In the genomic region with DNA sequence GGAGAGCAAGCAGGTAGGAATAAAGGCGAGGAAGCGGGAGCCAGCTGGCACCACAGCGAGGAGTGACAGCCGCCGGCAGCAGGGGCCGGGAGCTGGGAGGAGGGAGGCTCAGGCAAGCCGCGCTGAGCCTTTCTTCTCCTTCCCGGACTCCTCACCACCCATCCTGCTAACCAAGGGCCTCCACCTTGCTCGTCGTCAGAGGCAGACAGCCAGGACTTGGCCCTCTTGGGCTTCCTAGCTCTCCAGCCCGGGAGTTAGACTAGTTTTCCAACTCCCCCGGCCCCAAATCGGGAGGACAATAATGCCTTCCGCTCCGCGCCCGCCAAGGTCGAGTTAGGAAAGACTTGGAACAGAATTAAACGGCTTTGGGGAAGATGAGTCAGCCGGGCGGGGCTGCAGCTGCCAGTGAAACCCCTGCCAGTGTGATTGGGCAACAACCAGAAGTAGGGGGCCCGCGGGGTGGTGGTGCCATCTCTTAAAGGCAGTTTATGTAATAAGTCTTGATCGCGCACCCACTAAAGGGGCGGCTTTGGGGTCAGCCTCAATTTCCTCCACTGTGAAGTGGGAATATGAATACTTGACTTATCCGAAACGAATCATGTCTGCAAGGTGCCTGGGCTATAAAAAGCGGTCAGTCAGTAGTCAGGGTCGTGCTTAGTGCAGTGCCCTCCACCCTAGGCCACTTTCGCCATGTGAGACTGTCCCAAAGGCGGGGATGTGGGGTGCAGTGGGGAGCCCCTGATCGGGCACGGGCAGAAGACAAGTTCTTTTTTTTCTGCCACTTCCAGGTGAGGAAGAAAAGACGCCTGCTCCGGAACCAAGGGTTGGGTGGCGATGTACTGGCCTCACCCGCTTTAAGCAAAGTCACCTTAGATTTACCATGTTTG, we compare ENCODE assay signal across 8 cellular contexts. TPM values are rescaled to one million over a fixed set of nuclear protein-coding genes. Genes with fewer than 3 reads are reported as not detected.
A peak's percentile ranks its signal among the peaks of the same experiment; 100 is the strongest.
DNase-seq lines count a peak whose midpoint lies in the region; ATAC-seq and TF ChIP-seq lines count a peak whose summit lies in the region.

No MANE protein-coding gene starts in this region.

- H3K4me1 ChIP-seq in adrenal gland (replicated peaks in 1 of 2), result peaks cover 5 to 17% of the 10 kb centered on the region in 2 donors
- H3K4me1 ChIP-seq in left ventricle myocardium inferior, result peaks cover 13% of the 10 kb centered on the region
- no peaks in the 10 kb centered on the region for H3K4me1 ChIP-seq in prostate gland (replicated peaks)

- no peaks in the 10 kb centered on the region for H3K36me3 ChIP-seq in adrenal gland (replicated peaks in 1 of 2)
- H3K36me3 ChIP-seq in left ventricle myocardium inferior, result no peaks in the 10 kb centered on the region
- H3K36me3 ChIP-seq in prostate gland, result no peaks in the 10 kb centered on the region

- no peaks in the 10 kb centered on the region for H3K27me3 ChIP-seq in adrenal gland
- no peaks in the 10 kb centered on the region for H3K27me3 ChIP-seq in left ventricle myocardium inferior (ENCODE audit: low read depth)
- H3K27me3 ChIP-seq in prostate gland (replicated peaks; ENCODE audit: insufficient read depth), result no peaks in the 10 kb centered on the region

- peak; percentile 18 to 57 for DNase-seq in NCI-H524 (lab: John Stamatoyannopoulos, UW)
- DNase-seq in NCI-H524 treated with DMSO at 0.1 percent for 48 hours (lab: John Stamatoyannopoulos, UW), result no peak
- peak; percentile 15 for DNase-seq in NCI-H510A treated with DMSO at 0.1 percent for 48 hours (lab: John Stamatoyannopoulos, UW)
- DNase-seq in adrenal gland, result peak; percentile 84 to 95 (median 92)
- peak; percentile 67 for DNase-seq in left ventricle myocardium inferior
- DNase-seq in prostate gland (ENCODE audit: low spot score), result peak; percentile 52

- no peaks in the 10 kb centered on the region for H3K9me3 ChIP-seq in adrenal gland (replicated peaks in 1 of 3)
- H3K9me3 ChIP-seq in left ventricle myocardium inferior (replicated peaks), result no peaks in the 10 kb centered on the region
- H3K9me3 ChIP-seq in prostate gland, result no peaks in the 10 kb centered on the region

- peak overlapping the region in 3 of 4 donors; percentile 27 to 43 (median 33) for H3K4me3 ChIP-seq in adrenal gland
- H3K4me3 ChIP-seq in left ventricle myocardium inferior, result peak overlapping the region; percentile 63
- peak overlapping the region; percentile 4 to 19 for H3K4me3 ChIP-seq in prostate gland

- TF ChIP-seq POLR2A in adrenal gland (IDR thresholded peaks at IDR 0.05) (peak; percentile 21 to 68), prostate gland (IDR thresholded peaks at IDR 0.05) (peak; percentile 31)

- WGBS in adrenal gland, 4 donors, result 3 to 26% (median 10%) methylated on average over 21 to 39 of the region's 39 CpGs
- 11% methylated on average over 35 of the region's 39 CpGs for WGBS in prostate gland

- H3K27ac ChIP-seq in adrenal gland (peak overlapping the region; percentile 72 to 91 (median 80)), left ventricle myocardium inferior (replicated peaks) (peak overlapping the region; percentile 52), prostate gland (peak overlapping the region; percentile 36 to 56)

- TF ChIP-seq CTCF in adrenal gland (IDR thresholded peaks at IDR 0.05) (no peak), left ventricle myocardium inferior (IDR thresholded peaks at IDR 0.05; ENCODE audit: borderline replicate concordance) (no peak), prostate gland (IDR thresholded peaks at IDR 0.05) (no peak)

- intact Hi-C loops in adrenal gland (cut with DNase I), result loop anchor here in 1 of 2 donors (10.0 kb wide), 1 partner anchor 116 kb away; no protein-coding TSS in a partner anchor
- intact Hi-C loops in left ventricle myocardium inferior (cut with micrococcal nuclease), result no loop called here
- intact Hi-C loops in prostate gland (cut with DNase I), result no loop called here

- ATAC-seq in HG03520 (IDR thresholded peaks at IDR 0.05; ENCODE audit: unreplicated experiment), result no peak
- no peak for ATAC-seq in GM18519 (IDR thresholded peaks at IDR 0.05; ENCODE audit: low FRiP score, unreplicated experiment)

RNA-seq across cellular contexts. Expression of a gene that starts 6.7 kb away (rescaled TPM):
- 100 to 1,000 TPM; 102 to 172 (median 138) TPM for total RNA-seq in adrenal gland
- 100 to 1,000 TPM in 2 of 3 donors, 10 to 100 TPM in 1; 64.5 to 177 (median 139) TPM for polyA plus RNA-seq in adrenal gland
- 109 TPM for total RNA-seq in left ventricle myocardium inferior
- 10 to 100 TPM; 70.6 to 83.4 TPM for total RNA-seq in prostate gland

RNA-seq across cellular contexts. Expression of a gene that starts 18.2 kb away (rescaled TPM):
- 1 to 10 TPM in 7 of 8 donors, under 1 TPM in 1; 0.18 to 6.6 (median 3.6) TPM for total RNA-seq in adrenal gland
- 1 to 10 TPM; 1.9 to 8.6 (median 7.6) TPM for polyA plus RNA-seq in adrenal gland
- total RNA-seq in left ventricle myocardium inferior, result 0.49 TPM
- total RNA-seq in prostate gland, result 1 to 10 TPM; 3.0 to 5.4 TPM

RNA-seq across cellular contexts. Expression of a gene that starts 18.4 kb away (rescaled TPM):
- total RNA-seq in adrenal gland (10 to 100 TPM; 21.4 to 51.6 (median 44.9) TPM), left ventricle myocardium inferior (35.9 TPM), prostate gland (10 to 100 TPM; 31.1 to 35.4 TPM)
- 10 to 100 TPM in 2 of 3 donors, 1 to 10 TPM in 1; 7.6 to 41.5 (median 20.4) TPM for polyA plus RNA-seq in adrenal gland

Comparison
In these comparisons a context has a peak if more than half of its experiments do, and no peak if none do; other contexts are left out.
1. H3K4me3 ChIP-seq: peak in every context shown above with its lines; median percentile 63 in left ventricle myocardium inferior; 33 in adrenal gland; 12 in prostate gland.